ENCODE assay signal across 26 cellular contexts in genomic region chr11:69908511-69909220, GRCh38.
DNase-seq lines count a peak whose midpoint lies in the region; ATAC-seq, FAIRE-seq and TF ChIP-seq lines count a peak whose summit lies in the region.
"Had no signal": no experiment of that assay in that cellular context is flagged by ENCODE, and none has a peak within 500 bp of the region (broad histone marks: within the 10 kb centered on the region; RNA-seq: fewer than 3 reads in every experiment).

No MANE protein-coding gene starts in this region.

- FAIRE-seq in H1 (lab: Jason Lieb, UNC) = no peak
- FAIRE-seq: A549, GM12878, HepG2 had no signal

- H4K20me1 ChIP-seq in BLaER1 treated with 17β-estradiol and CSF1 and Interleukin-3, amounts not matched to agents 10 nM and 100 nM = peaks cover 0 to 70% (median 16%) of the 10 kb centered on the region in 11 experiments; a peak in 12 of 22 replicates
- H4K20me1 ChIP-seq in H1 (replicated peaks in 1 of 2; ENCODE audit: control insufficient read depth in 1 of 2, insufficient read depth in 2 of 2, low read length in 2 of 2) = no peaks in the 10 kb centered on the region

- 0 out of 2 replicates have a peak overlapping the region, but pooled peaks have one; percentile 1 for H2BK12ac ChIP-seq in H1 (ENCODE audit: low read depth, low read length)

- no peak for TF ChIP-seq RAD21 in H1 (IDR thresholded peaks at IDR 0.05 in 1 of 2, conservative IDR thresholded peaks at IDR 0.05 in 1 of 2; ENCODE audit: low read depth in 2 of 2, low read length in 2 of 2)

- H3K79me1 ChIP-seq in H1 (ENCODE audit: low read depth, low read length) = no peaks in the 10 kb centered on the region

- H3K27ac ChIP-seq in BLaER1 treated with 17β-estradiol and CSF1 and Interleukin-3, amounts not matched to agents 10 nM and 100 nM = no peak overlapping the region
- H3K27ac ChIP-seq in H1 (ENCODE audit: low read depth, low read length) (no peak overlapping the region), spleen (no peak overlapping the region)
- H3K27ac ChIP-seq: C4-2B, PC-9 had no signal

- peaks cover 17 to 88% (median 62%) of the 10 kb centered on the region in 10 experiments for H3K4me1 ChIP-seq in BLaER1 treated with 17β-estradiol and CSF1 and Interleukin-3, amounts not matched to agents 10 nM and 100 nM
- H3K4me1 ChIP-seq in H1 (replicated peaks in 1 of 4; ENCODE audit: control insufficient read depth in 3 of 4, insufficient read depth in 4 of 4, low read length in 3 of 4) = peaks cover 0 to 3% (median 0%) of the 10 kb centered on the region in 4 experiments; a peak in 2 of 7 replicates
- peaks cover 0 to 7% (median 0%) of the 10 kb centered on the region in 6 donors for H3K4me1 ChIP-seq in spleen

- TF ChIP-seq CTCF in H1 (IDR thresholded peaks at IDR 0.05; ENCODE audit: control extremely low read depth in 1 of 3, insufficient read depth in 1 of 3, low read depth in 1 of 3, low read length in 3 of 3) = no peak
- no peak for TF ChIP-seq CTCF in spleen (IDR thresholded peaks at IDR 0.05 in 8 of 11, conservative IDR thresholded peaks at IDR 0.05 in 3 of 11)

- CTCF ChIA-PET in H1 (lab: Charles Lee; ENCODE audit: partially characterized antibody) = interaction anchor here (0.6 to 10.8 kb wide), 26 partner anchors 6 to 1423 kb away, joined by 3 to 173 read pairs (median 4); no protein-coding TSS in a partner anchor

- 0 out of 2 replicates have a peak overlapping the region, but pooled peaks have one; percentile 29 for H2BK15ac ChIP-seq in H1 (ENCODE audit: low read length)

- H3K18ac ChIP-seq in H1 (ENCODE audit: extremely low read depth, low read length) = no peak overlapping the region

- TF ChIP-seq POLR2A in H1 (IDR thresholded peaks at IDR 0.05; ENCODE audit: control extremely low read depth in 1 of 2, low read depth in 2 of 2, low read length in 2 of 2) = no peak
- no peak for TF ChIP-seq POLR2A in spleen (IDR thresholded peaks at IDR 0.05)

- H3K36me3 ChIP-seq in BLaER1 treated with 17β-estradiol and CSF1 and Interleukin-3, amounts not matched to agents 10 nM and 100 nM = no peaks in the 10 kb centered on the region
- H3K36me3 ChIP-seq in H1 (ENCODE audit: control insufficient read depth in 2 of 4, insufficient read depth in 4 of 4, low read length in 3 of 4) (no peaks in the 10 kb centered on the region; a peak in 1 of 8 replicates), spleen (no peaks in the 10 kb centered on the region)

- H3K4me3 ChIP-seq in BLaER1 treated with 17β-estradiol and CSF1 and Interleukin-3, amounts not matched to agents 10 nM and 100 nM = no peak overlapping the region
- H3K4me3 ChIP-seq in H1 (ENCODE audit: extremely low read depth in 1 of 4, insufficient read depth in 2 of 4, low read depth in 3 of 4, low read length in 4 of 4) (no peak overlapping the region), spleen (no peak overlapping the region)
- H3K4me3 ChIP-seq: A549, GM12878, PC-9 had no signal

- H3K9me3 ChIP-seq in BLaER1 treated with 17β-estradiol and CSF1 and Interleukin-3, amounts not matched to agents 10 nM and 100 nM (replicated peaks in 1 of 11) = no peaks in the 10 kb centered on the region
- H3K9me3 ChIP-seq in H1 (ENCODE audit: insufficient read depth in 2 of 2, low read depth in 1 of 2, low read length in 1 of 2) (no peaks in the 10 kb centered on the region), spleen (no peaks in the 10 kb centered on the region)
- H3K9me3 ChIP-seq: A549 had no signal

- no peak overlapping the region for H3K9ac ChIP-seq in BLaER1 treated with 17β-estradiol and CSF1 and Interleukin-3, amounts not matched to agents 10 nM and 100 nM
- no peak overlapping the region for H3K9ac ChIP-seq in H1 (replicated peaks in 1 of 4; ENCODE audit: extremely low read depth in 1 of 4, low read depth in 3 of 4, low read length in 3 of 4)

- TF ChIP-seq EP300 in H1 (IDR thresholded peaks at IDR 0.05; ENCODE audit: borderline replicate concordance in 1 of 2, low read depth in 2 of 2, low read length in 2 of 2) = no peak

- intact Hi-C loops in spleen (cut with DNase I; ENCODE audit: low total_unique reads) = no loop called here

- no peak overlapping the region for H2AK5ac ChIP-seq in H1 (ENCODE audit: low read depth, low read length)

- peak overlapping the region in 7 of 11 experiments; percentile 56 to 80 (median 74); a peak in 14 of 22 replicates for H3K4me2 ChIP-seq in BLaER1 treated with 17β-estradiol and CSF1 and Interleukin-3, amounts not matched to agents 10 nM and 100 nM
- H3K4me2 ChIP-seq in H1 (ENCODE audit: insufficient read depth in 1 of 2, low read depth in 2 of 2, low read length in 2 of 2) = no peak overlapping the region
- H3K4me2 ChIP-seq: A549, PC-9 had no signal

- no peak for ATAC-seq in GM18502 (IDR thresholded peaks at IDR 0.05; ENCODE audit: poor library complexity, unreplicated experiment)
- no peak for ATAC-seq in HG02852 (IDR thresholded peaks at IDR 0.05; ENCODE audit: unreplicated experiment)
- ATAC-seq in HG03520 (IDR thresholded peaks at IDR 0.05; ENCODE audit: unreplicated experiment) = no peak
- ATAC-seq: GM12878 had no signal

- no peak overlapping the region for H2AFZ ChIP-seq in H1 (ENCODE audit: low read length)
- H2AFZ ChIP-seq: PC-9 had no signal

- H3K23me2 ChIP-seq in H1 (ENCODE audit: low read depth, low read length) = no peaks in the 10 kb centered on the region

- no peak overlapping the region for H2BK5ac ChIP-seq in H1 (ENCODE audit: low read depth, low read length)

- DNase-seq in LoVo (ENCODE audit: low spot score) = peak; percentile 41
- DNase-seq in H1 (ENCODE audit: low read depth in 1 of 2, low spot score in 2 of 2) = no peak
- peak; percentile 40 for DNase-seq in spleen
- DNase-seq: AML-193, DMS 273 treated with DMSO at 0.1 percent for 48 hours, DMS79, EL, GDM1, GOT3, HCEC 1CT, MM.1S, NCI-H1694, NCI-H2081, NCI-H2227 treated with DMSO at 0.1 percent for 48 hours, NCI-H526 treated with DMSO at 0.1 percent for 48 hours, PC-9, RPMI8226, SHP77 treated with DMSO at 0.1 percent for 48 hours had no signal

- H4K8ac ChIP-seq in H1 (ENCODE audit: extremely low read depth, insufficient read depth, low read length) = no peak overlapping the region; the same call in 1 of the 2 replicates

- H3K56ac ChIP-seq in H1 (replicated peaks; ENCODE audit: insufficient read length, low read depth, low read length) = no peak overlapping the region

- no peak overlapping the region for H3K4ac ChIP-seq in H1 (replicated peaks; ENCODE audit: insufficient read length, low read depth, low read length)

- H4K91ac ChIP-seq in H1 (replicated peaks; ENCODE audit: insufficient read length, low read length) = no peak overlapping the region

- no peak overlapping the region for H2BK120ac ChIP-seq in H1 (replicated peaks; ENCODE audit: low read depth, low read length)

- peaks cover 0 to 35% (median 12%) of the 10 kb centered on the region in 11 experiments; a peak in 12 of 22 replicates for H3K27me3 ChIP-seq in BLaER1 treated with 17β-estradiol and CSF1 and Interleukin-3, amounts not matched to agents 10 nM and 100 nM
- H3K27me3 ChIP-seq in H1 (replicated peaks in 1 of 4; ENCODE audit: control insufficient read depth in 3 of 4, extremely low read depth in 1 of 4, insufficient read depth in 3 of 4, low read length in 3 of 4) (no peaks in the 10 kb centered on the region; a peak in 1 of 7 replicates), spleen (replicated peaks in 1 of 7) (peaks cover 0 to 100% (median 21%) of the 10 kb centered on the region in 7 donors)

- 91% methylated on average over 19 of the region's 19 CpGs; no CpG with 5 or more reads in 1 of the 2 experiments for WGBS in H1 (ENCODE audit: extremely low coverage in 1 of 2, insufficient coverage in 1 of 2, insufficient read length in 1 of 2, insufficient replicate concordance in 2 of 2, low coverage in 1 of 2, low lambda C conversion rate in 2 of 2, missing lambda C conversion rate in 1 of 2), 2 experiments
- 69 to 83% (median 77%) methylated on average over 13 to 19 of the region's 19 CpGs for WGBS in spleen, 5 donors

- no peak overlapping the region for H3K23ac ChIP-seq in H1 (ENCODE audit: insufficient read length)

- POLR2A ChIA-PET in H1 (lab: Charles Lee; ENCODE audit: partially characterized antibody) = interaction anchor here (0.6 kb wide), 1 partner anchor 265 kb away, joined by 3 read pairs; no protein-coding TSS in a partner anchor

- H2BK20ac ChIP-seq in H1 (ENCODE audit: low read length) = no peak overlapping the region

- no peak overlapping the region for H4K5ac ChIP-seq in H1 (ENCODE audit: insufficient read length, low read depth, low read length)

- no peak overlapping the region for H3K14ac ChIP-seq in H1 (ENCODE audit: insufficient read length)

- H3K79me2 ChIP-seq in H1 (ENCODE audit: control insufficient read depth in 1 of 2, insufficient read depth in 2 of 2, low read length in 2 of 2) = no peaks in the 10 kb centered on the region

TF ChIP-seq in H1, 55 proteins besides CTCF, POLR2A, EP300 and RAD21 (continues in another document):
- TF ChIP-seq ZNF274 (IDR thresholded peaks at IDR 0.05; ENCODE audit: borderline replicate concordance, extremely low read depth, low read length) = no peak
- no peak for TF ChIP-seq SAP30 (IDR thresholded peaks at IDR 0.05; ENCODE audit: insufficient read depth, insufficient replicate concordance, low read length)
- TF ChIP-seq CEBPB (IDR thresholded peaks at IDR 0.05; ENCODE audit: low read depth, low read length) = no peak
- TF ChIP-seq TBP (IDR thresholded peaks at IDR 0.05; ENCODE audit: low read depth, low read length) = no peak
- no peak for TF ChIP-seq TAF7 (optimal IDR thresholded peaks at IDR 0.05; ENCODE audit: borderline replicate concordance, low read depth, low read length)

Comparison
In these comparisons a context has a peak if more than half of its experiments do, and no peak if none do; other contexts are left out.
1. H3K4me2 ChIP-seq: peak in BLaER1 treated with 17β-estradiol and CSF1 and Interleukin-3, amounts not matched to agents 10 nM and 100 nM (7 of 11); none in H1 (0 of 2).
2. DNase-seq: peak in LoVo (single experiment) and spleen (single experiment); none in H1 (0 of 2).